In genomic region chr2:28224648-28225471, GRCh38 we compare ENCODE assay signal across 10 cellular contexts.
DNase-seq lines count a peak whose midpoint lies in the region; ATAC-seq, FAIRE-seq and TF ChIP-seq lines count a peak whose summit lies in the region.
"Had no signal": no experiment of that assay in that cellular context is flagged by ENCODE, and none has a peak within 500 bp of the region (broad histone marks: within the 10 kb centered on the region; RNA-seq: fewer than 3 reads in every experiment).

No MANE protein-coding gene starts in this region.

- no peak overlapping the region for H4K91ac ChIP-seq in H9 (ENCODE audit: insufficient read length, low read depth, low read length)

- peaks cover 5 to 6% of the 10 kb centered on the region in 2 experiments for H3K4me1 Mint-ChIP-seq in H9
- H3K4me1 Mint-ChIP-seq in astrocyte (ENCODE audit: low read depth, unreplicated experiment), result peaks cover 36% of the 10 kb centered on the region
- H3K4me1 Mint-ChIP-seq in stimulated activated memory B cell treated with anti-CD40 and anti-IgM and Interleukin-4, amounts not matched to agents 10 μg/mL and 1 μg/mL and 100 μg/mL, for 72 hours, result no peaks in the 10 kb centered on the region

- H3K14ac ChIP-seq in H9 (ENCODE audit: insufficient read depth, low read length), result no peak overlapping the region

- no peaks in the 10 kb centered on the region for H3K36me3 ChIP-seq in astrocyte (ENCODE audit: insufficient read depth, low read length)
- H3K36me3 ChIP-seq in suprapubic skin, result no peaks in the 10 kb centered on the region

- no peak overlapping the region for H2AK5ac ChIP-seq in H9 (ENCODE audit: insufficient read length, low read length)

- H3K4ac ChIP-seq in H9 (ENCODE audit: low read depth, low read length), result no peak overlapping the region

- H3K9me3 ChIP-seq in H9 (ENCODE audit: control insufficient read depth, low read depth, low read length) (no peaks in the 10 kb centered on the region), astrocyte (ENCODE audit: insufficient read depth, low read depth, low read length) (no peaks in the 10 kb centered on the region), suprapubic skin (no peaks in the 10 kb centered on the region)

- no peaks in the 10 kb centered on the region for H3K4me1 ChIP-seq in H9 (ENCODE audit: insufficient read depth, low read length)
- H3K4me1 ChIP-seq in astrocyte (ENCODE audit: insufficient read depth, low read length), result peaks cover 16% of the 10 kb centered on the region
- H3K4me1 ChIP-seq in suprapubic skin, result peaks cover 17% of the 10 kb centered on the region

- TF ChIP-seq POLR2A in suprapubic skin (IDR thresholded peaks at IDR 0.05), result no peak

- TF ChIP-seq EP300 in suprapubic skin (IDR thresholded peaks at IDR 0.05), result no peak

- H3K56ac ChIP-seq in H9 (ENCODE audit: insufficient read length, low read depth, low read length), result no peak overlapping the region

- intact Hi-C loops in left ventricle myocardium superior (cut with micrococcal nuclease), result no loop called here

- H2BK20ac ChIP-seq in H9 (ENCODE audit: low read depth, low read length, poor library complexity, severe bottlenecking), result no peak overlapping the region

- H3K9me3 Mint-ChIP-seq in H9, result no peaks in the 10 kb centered on the region
- no peaks in the 10 kb centered on the region for H3K9me3 Mint-ChIP-seq in astrocyte (ENCODE audit: unreplicated experiment)
- H3K9me3 Mint-ChIP-seq in stimulated activated memory B cell treated with anti-CD40 and anti-IgM and Interleukin-4, amounts not matched to agents 10 μg/mL and 1 μg/mL and 100 μg/mL, for 72 hours, result no peaks in the 10 kb centered on the region

- no CpG with 5 or more reads among the region's 9 CpGs for WGBS in H9 (ENCODE audit: extremely low coverage, insufficient read length, low lambda C conversion rate)
- 51% methylated on average over 9 of the region's 9 CpGs for WGBS in suprapubic skin

- H2BK5ac ChIP-seq in H9 (ENCODE audit: insufficient read length, low read length), result no peak overlapping the region

- H3K9ac ChIP-seq in H9 (ENCODE audit: extremely low read depth, insufficient read length, low read length), result no peak overlapping the region
- H3K9ac ChIP-seq in astrocyte (ENCODE audit: low read length), result peak overlapping the region; percentile 62

- H4K8ac ChIP-seq in H9 (replicated peaks; ENCODE audit: insufficient read length, low read depth, low read length), result no peak overlapping the region

- no peaks in the 10 kb centered on the region for H3K27me3 Mint-ChIP-seq in H9 (ENCODE audit: low read depth)
- H3K27me3 Mint-ChIP-seq in astrocyte (ENCODE audit: low read depth, unreplicated experiment), result no peaks in the 10 kb centered on the region
- no peaks in the 10 kb centered on the region for H3K27me3 Mint-ChIP-seq in stimulated activated memory B cell treated with anti-CD40 and anti-IgM and Interleukin-4, amounts not matched to agents 10 μg/mL and 1 μg/mL and 100 μg/mL, for 72 hours

- H3K4me2 ChIP-seq in H9 (ENCODE audit: insufficient read depth, insufficient read length, low read length) (no peak overlapping the region), astrocyte (ENCODE audit: low read length) (peak overlapping the region; percentile 77)

- no peak overlapping the region for H4K5ac ChIP-seq in H9 (ENCODE audit: insufficient read length, low read depth, low read length)

- H2AFZ ChIP-seq in H9 (ENCODE audit: low read length) (no peak overlapping the region), astrocyte (ENCODE audit: low read depth, low read length) (no peak overlapping the region)

- H3T11ph ChIP-seq in H9 (ENCODE audit: low read length), result no peak overlapping the region

- no peak overlapping the region for H2BK12ac ChIP-seq in H9 (ENCODE audit: insufficient read length, low read depth, low read length)

- H3K27ac Mint-ChIP-seq in H9 (peak overlapping the region in 2 of 3 experiments; percentile 19 to 49; a peak in 1 of 7 replicates), astrocyte (ENCODE audit: unreplicated experiment) (peak overlapping the region; percentile 93)
- H3K27ac Mint-ChIP-seq in stimulated activated memory B cell treated with anti-CD40 and anti-IgM and Interleukin-4, amounts not matched to agents 10 μg/mL and 1 μg/mL and 100 μg/mL, for 72 hours, result no peak overlapping the region

- ATAC-seq in left ventricle myocardium superior (peak; percentile 18), GM19351 (IDR thresholded peaks at IDR 0.05; ENCODE audit: unreplicated experiment) (no peak), GM21423 (IDR thresholded peaks at IDR 0.05; ENCODE audit: unreplicated experiment) (no peak)
- no peak for ATAC-seq in stimulated activated memory B cell treated with anti-CD40 and anti-IgM and Interleukin-4, amounts not matched to agents 10 μg/mL and 1 μg/mL and 100 μg/mL, for 72 hours

- no peak overlapping the region for H2BK15ac ChIP-seq in H9 (ENCODE audit: low read depth, low read length)

- TF ChIP-seq CTCF in H9 (conservative IDR thresholded peaks at IDR 0.05), result no peak
- TF ChIP-seq CTCF in astrocyte (IDR thresholded peaks at IDR 0.05; ENCODE audit: insufficient read depth, low read depth, low read length), result no peak
- TF ChIP-seq CTCF in suprapubic skin (IDR thresholded peaks at IDR 0.05), result no peak

- H3K27me3 ChIP-seq in H9 (ENCODE audit: insufficient read depth, low read length) (no peaks in the 10 kb centered on the region), astrocyte (ENCODE audit: insufficient read depth, low read length) (no peaks in the 10 kb centered on the region), suprapubic skin (no peaks in the 10 kb centered on the region)

- no peak overlapping the region for H3K23ac ChIP-seq in H9 (ENCODE audit: insufficient read length, low read depth, low read length)

- FAIRE-seq in astrocyte (lab: Jason Lieb, UNC), result peak; percentile 86

- H3K4me3 Mint-ChIP-seq in H9 (no peak overlapping the region), astrocyte (ENCODE audit: unreplicated experiment) (no peak overlapping the region)
- H3K4me3 Mint-ChIP-seq in stimulated activated memory B cell treated with anti-CD40 and anti-IgM and Interleukin-4, amounts not matched to agents 10 μg/mL and 1 μg/mL and 100 μg/mL, for 72 hours, result no peak overlapping the region

- H3K23me2 ChIP-seq in H9 (ENCODE audit: insufficient read length, low read depth, low read length, poor library complexity, severe bottlenecking), result no peaks in the 10 kb centered on the region

- no peak overlapping the region for H2BK120ac ChIP-seq in H9 (ENCODE audit: low read depth, low read length, poor library complexity, severe bottlenecking)

- H4K20me1 ChIP-seq in H9 (ENCODE audit: control insufficient read depth, insufficient read depth, insufficient read length) (no peaks in the 10 kb centered on the region), astrocyte (ENCODE audit: insufficient read depth, low read length) (no peaks in the 10 kb centered on the region)

- H3K36me3 Mint-ChIP-seq in H9 (ENCODE audit: insufficient read depth in 1 of 3, low read depth in 3 of 3), result no peaks in the 10 kb centered on the region
- H3K36me3 Mint-ChIP-seq in astrocyte (ENCODE audit: low read depth, unreplicated experiment), result peaks cover 2% of the 10 kb centered on the region
- peaks cover 26% of the 10 kb centered on the region for H3K36me3 Mint-ChIP-seq in stimulated activated memory B cell treated with anti-CD40 and anti-IgM and Interleukin-4, amounts not matched to agents 10 μg/mL and 1 μg/mL and 100 μg/mL, for 72 hours

- DNase-seq in H9 (no peak), astrocyte (ENCODE audit: low read depth) (peak; percentile 97), left ventricle myocardium superior (no peak), suprapubic skin (ENCODE audit: low spot score in 2 of 2) (no peak), DMS114 treated with DMSO at 0.1 percent for 48 hours (lab: John Stamatoyannopoulos, UW; ENCODE audit: unreplicated experiment) (no peak)
- DNase-seq: activated CD4-positive, alpha-beta T cell treated with anti-CD3 and anti-CD28 coated beads for 1 hour; cerebellar nuclear complex had no signal

- no peaks in the 10 kb centered on the region for H3K79me1 ChIP-seq in H9 (ENCODE audit: insufficient read depth, low read depth, low read length, poor library complexity, severe bottlenecking)

- no peak overlapping the region for H3K27ac ChIP-seq in H9 (ENCODE audit: insufficient read length, low read depth, low read length)
- H3K27ac ChIP-seq in astrocyte (ENCODE audit: low read depth, low read length), result peak overlapping the region; percentile 49
- H3K27ac ChIP-seq in suprapubic skin, result peak overlapping the region; percentile 68

- H3K79me2 ChIP-seq in H9 (ENCODE audit: insufficient read depth, low read length) (no peaks in the 10 kb centered on the region), astrocyte (ENCODE audit: insufficient read depth, low read length) (no peaks in the 10 kb centered on the region)

- no peak overlapping the region for H3K4me3 ChIP-seq in astrocyte (ENCODE audit: insufficient read depth, low read depth, low read length)
- H3K4me3 ChIP-seq in suprapubic skin, result no peak overlapping the region

- H3K18ac ChIP-seq in H9 (ENCODE audit: insufficient read length, low read depth, low read length), result no peak overlapping the region
